8 cellular contexts compared by ENCODE assay signal in the genomic region with DNA sequence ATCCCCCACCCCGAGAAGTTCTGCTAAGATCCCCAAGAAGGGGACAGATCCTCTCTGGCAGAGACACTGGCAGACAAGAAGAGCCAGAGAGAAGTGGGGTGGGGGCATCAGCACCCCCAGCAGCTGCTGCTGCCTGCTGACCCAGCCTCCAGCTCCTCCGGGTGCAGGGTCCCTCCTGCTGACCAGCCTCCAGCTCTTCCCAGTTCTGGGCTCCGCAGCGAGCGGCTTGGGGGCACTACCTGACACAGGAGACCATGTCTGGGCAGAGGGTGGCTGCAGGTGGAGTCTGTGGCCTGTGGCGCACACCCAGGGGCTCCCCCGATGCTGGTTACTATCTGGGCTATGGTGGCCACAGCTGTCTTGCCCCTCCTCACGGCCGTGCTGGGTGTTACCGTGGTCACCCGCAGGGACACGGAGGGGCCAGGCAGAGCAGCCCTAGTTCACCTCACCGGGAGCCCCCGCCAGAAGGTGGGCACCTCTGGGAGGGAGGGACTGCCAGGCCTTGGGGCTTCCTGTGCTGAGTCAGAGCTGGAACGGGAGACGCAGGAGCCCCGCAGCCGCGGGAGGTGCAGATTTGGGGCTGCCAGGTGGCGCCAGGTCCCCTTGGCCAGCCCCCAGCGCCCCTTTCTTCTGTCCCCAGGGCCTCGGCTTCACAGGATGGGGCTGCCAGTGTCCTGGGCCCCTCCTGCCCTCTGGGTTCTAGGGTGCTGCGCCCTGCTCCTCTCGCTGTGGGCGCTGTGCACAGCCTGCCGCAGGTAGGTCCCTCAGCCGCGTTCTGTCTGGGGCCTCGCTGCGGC. TPM values are rescaled to one million over a fixed set of nuclear protein-coding genes. Genes with fewer than 3 reads are reported as not detected.
A peak's percentile ranks its signal among the peaks of the same experiment; 100 is the strongest.
DNase-seq lines count a peak whose midpoint lies in the region; ATAC-seq and TF ChIP-seq lines count a peak whose summit lies in the region.

No MANE protein-coding gene starts in this region.

- H3K27ac ChIP-seq in gastroesophageal sphincter, result peak overlapping the region in 1 of 4 donors; percentile 14

- TF ChIP-seq EP300 in gastroesophageal sphincter (IDR thresholded peaks at IDR 0.05), result no peak

- TF ChIP-seq POLR2A in GM19099 (IDR thresholded peaks at IDR 0.05; ENCODE audit: extremely low read depth, insufficient read length, low read depth), result peak; percentile 45
- no peak for TF ChIP-seq POLR2A in gastroesophageal sphincter (IDR thresholded peaks at IDR 0.05)

- WGBS in gastroesophageal sphincter (ENCODE audit: low coverage in 1 of 2), 2 donors, result no CpG with 5 or more reads among the region's 30 CpGs

- peaks cover 0 to 47% of the 10 kb centered on the region in 2 donors for H3K36me3 ChIP-seq in gastroesophageal sphincter

- H3K4me3 ChIP-seq in gastroesophageal sphincter, result peak overlapping the region in 1 of 2 donors; percentile 82

- H3K27me3 ChIP-seq in gastroesophageal sphincter, result no peaks in the 10 kb centered on the region

- TF ChIP-seq CTCF in omental fat pad (IDR thresholded peaks at IDR 0.05) (no peak), gastroesophageal sphincter (IDR thresholded peaks at IDR 0.05) (no peak)

- ATAC-seq in HG02610 (IDR thresholded peaks at IDR 0.05; ENCODE audit: unreplicated experiment) (no peak), omental fat pad (ENCODE audit: low FRiP score) (no peak), gastroesophageal sphincter (no peak), HG02885 (IDR thresholded peaks at IDR 0.05; ENCODE audit: poor library complexity, unreplicated experiment) (no peak)

- peak; percentile 65 for DNase-seq in T-helper 22 cell (ENCODE audit: low read depth)
- DNase-seq in effector CD4-positive, alpha-beta T cell, result peak; percentile 59
- DNase-seq in stimulated activated CD4-positive, alpha-beta T cell treated with anti-CD3 and anti-CD28 coated beads, Interleukin-4, amount 100 ng/mL, for 1 hour, result peak; percentile 49
- no peak for DNase-seq in omental fat pad (ENCODE audit: low spot score)

- H3K9me3 ChIP-seq in gastroesophageal sphincter, result no peaks in the 10 kb centered on the region

- peaks cover 0 to 46% (median 31%) of the 10 kb centered on the region in 3 donors for H3K4me1 ChIP-seq in gastroesophageal sphincter

RNA-seq across cellular contexts. Expression of gene LIME1, which starts 0.6 kb away (rescaled TPM):
- total RNA-seq in omental fat pad, result 10 to 100 TPM in 2 of 4 donors, 1 to 10 TPM in 2; 7.4 to 21.1 (median 14.0) TPM
- 10 to 100 TPM in 1 of 4 donors, 1 to 10 TPM in 3; 4.7 to 17.0 (median 7.2) TPM for total RNA-seq in gastroesophageal sphincter

RNA-seq across cellular contexts. Expression of gene SLC2A4RG, which starts 2.5 kb away (rescaled TPM):
- total RNA-seq in omental fat pad, result 10 to 100 TPM; 25.3 to 82.0 (median 40.9) TPM
- 10 to 100 TPM; 36.5 to 98.7 (median 59.9) TPM for total RNA-seq in gastroesophageal sphincter

RNA-seq across cellular contexts. Expression of gene ZGPAT, which starts 29.3 kb away (rescaled TPM):
- total RNA-seq in omental fat pad (10 to 100 TPM; 13.2 to 34.5 (median 20.6) TPM), gastroesophageal sphincter (10 to 100 TPM; 21.7 to 51.7 (median 32.9) TPM)

RNA-seq across cellular contexts. Expression of gene ARFRP1, which starts 29.3 kb away (rescaled TPM):
- total RNA-seq in omental fat pad (10 to 100 TPM; 25.5 to 44.3 (median 40.9) TPM), gastroesophageal sphincter (10 to 100 TPM; 38.9 to 56.4 (median 49.0) TPM)

RNA-seq across cellular contexts. Expression of gene TNFRSF6B, which starts 40.6 kb away (rescaled TPM):
- total RNA-seq in omental fat pad (10 to 100 TPM; 10.5 to 91.9 (median 12.3) TPM), gastroesophageal sphincter (10 to 100 TPM in 3 of 4 donors, 1 to 10 TPM in 1; 8.9 to 27.8 (median 15.4) TPM)
